In genomic region chr16:67228905-67229304, GRCh38 we compare ENCODE assay signal across 1 cellular context.
TF ChIP-seq lines count a peak whose summit lies in the region.

No MANE protein-coding gene starts in this region.

TF ChIP-seq in K562, 482 proteins besides CTCF, POLR2A, EP300 and RAD21:
- TF ChIP-seq RBFOX2 (IDR thresholded peaks at IDR 0.05; ENCODE audit: low read depth, low read length) (peak; percentile 40; the same call in 1 of the 2 replicates), RFX1 (IDR thresholded peaks at IDR 0.05) (no peak), TBP (optimal IDR thresholded peaks at IDR 0.05; ENCODE audit: low read depth, low read length) (no peak), POLR2G (IDR thresholded peaks at IDR 0.05; ENCODE audit: low read depth, low read length) (peak; percentile 65)
